1 cellular context compared by ENCODE assay signal in genomic region chr1:101356604-101357443, GRCh38.
TF ChIP-seq lines count a peak whose summit lies in the region.

No MANE protein-coding gene starts in this region.

TF ChIP-seq in GM12878, 131 proteins besides CTCF, POLR2A, EP300 and RAD21 (continued from another document):
- 0 out of 2 replicates have a peak, but pooled peaks have one; percentile 3 for TF ChIP-seq MLLT1 (IDR thresholded peaks at IDR 0.05)
- peak; percentile 50; the same call in 1 of the 2 replicates for TF ChIP-seq ATF2 (IDR thresholded peaks at IDR 0.05; ENCODE audit: low read length)
- TF ChIP-seq IKZF2 (IDR thresholded peaks at IDR 0.05): peak; percentile 60 to 87
- peak; percentile 38; the same call in 1 of the 2 replicates for TF ChIP-seq RELB (IDR thresholded peaks at IDR 0.05; ENCODE audit: low read depth)
- TF ChIP-seq FOS (IDR thresholded peaks at IDR 0.05; ENCODE audit: borderline replicate concordance, extremely low read depth, insufficient read length): no peak
- no peak for TF ChIP-seq TBL1XR1 (IDR thresholded peaks at IDR 0.05; ENCODE audit: low read depth, low read length)
- TF ChIP-seq CEBPB (IDR thresholded peaks at IDR 0.05; ENCODE audit: borderline replicate concordance in 1 of 2, low read depth in 2 of 2, low read length in 2 of 2): peak in 1 of 2 experiments; percentile 22; a peak in 1 of 4 replicates
- peak; percentile 23; the same call in 1 of the 2 replicates for TF ChIP-seq PKNOX1 (IDR thresholded peaks at IDR 0.05)
- no peak for TF ChIP-seq ZNF384 (IDR thresholded peaks at IDR 0.05; ENCODE audit: borderline replicate concordance, low read depth, low read length)
- TF ChIP-seq BCL11A (IDR thresholded peaks at IDR 0.05; ENCODE audit: low read depth, low read length): 0 out of 2 replicates have a peak, but pooled peaks have one; percentile 14
- TF ChIP-seq SIN3A (IDR thresholded peaks at IDR 0.05; ENCODE audit: low read depth, low read length): no peak
- TF ChIP-seq SUZ12 (IDR thresholded peaks at IDR 0.05; ENCODE audit: unreplicated experiment): no peak
- TF ChIP-seq GATAD2B (conservative IDR thresholded peaks at IDR 0.05; ENCODE audit: low read depth): no peak
- TF ChIP-seq EED (IDR thresholded peaks at IDR 0.05; ENCODE audit: low read depth): peak; percentile 31; the same call in 1 of the 2 replicates
- TF ChIP-seq SMC3 (IDR thresholded peaks at IDR 0.05; ENCODE audit: borderline replicate concordance, low read length): no peak
- 0 out of 2 replicates have a peak, but pooled peaks have one; percentile 48 for TF ChIP-seq YBX1 (IDR thresholded peaks at IDR 0.05)
- no peak for TF ChIP-seq BRCA1 (IDR thresholded peaks at IDR 0.05; ENCODE audit: low read depth, low read length)
- TF ChIP-seq ZNF217 (IDR thresholded peaks at IDR 0.05): no peak
- TF ChIP-seq TCF12 (IDR thresholded peaks at IDR 0.05; ENCODE audit: low read depth, low read length): no peak
- no peak for TF ChIP-seq GABPA (IDR thresholded peaks at IDR 0.05; ENCODE audit: low read depth)
- TF ChIP-seq ATF7 (IDR thresholded peaks at IDR 0.05; ENCODE audit: low read depth): peak; percentile 43; the same call in 1 of the 2 replicates
- TF ChIP-seq CHD1 (IDR thresholded peaks at IDR 0.05; ENCODE audit: low read depth, low read length): no peak
- TF ChIP-seq NFIC (IDR thresholded peaks at IDR 0.05; ENCODE audit: low read depth, low read length): peak; percentile 49; the same call in 1 of the 2 replicates
- TF ChIP-seq RELA (IDR thresholded peaks at IDR 0.05; ENCODE audit: borderline replicate concordance, partially characterized antibody): no peak
